In the genomic region with DNA sequence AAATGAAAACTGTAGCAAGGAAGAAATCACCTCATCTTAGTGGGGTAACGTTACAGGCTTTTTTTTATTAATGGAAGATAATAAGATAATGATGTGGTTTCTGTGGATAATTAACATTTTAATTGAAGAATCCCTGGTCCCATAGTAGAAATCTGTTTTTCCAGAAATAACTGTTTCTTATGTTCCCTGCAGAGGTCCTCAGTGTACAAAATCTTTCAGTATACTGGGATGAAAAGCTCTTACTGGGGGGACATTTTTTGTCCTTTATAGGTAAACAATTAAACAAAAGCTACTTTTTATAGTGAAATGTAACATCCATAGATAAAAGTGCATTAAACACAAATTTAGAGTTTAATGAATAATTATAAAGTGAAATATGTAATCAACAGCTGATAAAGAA, we compare ENCODE assay signal across 1 cellular context.
TF ChIP-seq lines count a peak whose summit lies in the region.

No MANE protein-coding gene starts in this region.

TF ChIP-seq in liver, 16 proteins besides CTCF, POLR2A, EP300 and RAD21 (continued from another document):
- TF ChIP-seq, protein P1, sequence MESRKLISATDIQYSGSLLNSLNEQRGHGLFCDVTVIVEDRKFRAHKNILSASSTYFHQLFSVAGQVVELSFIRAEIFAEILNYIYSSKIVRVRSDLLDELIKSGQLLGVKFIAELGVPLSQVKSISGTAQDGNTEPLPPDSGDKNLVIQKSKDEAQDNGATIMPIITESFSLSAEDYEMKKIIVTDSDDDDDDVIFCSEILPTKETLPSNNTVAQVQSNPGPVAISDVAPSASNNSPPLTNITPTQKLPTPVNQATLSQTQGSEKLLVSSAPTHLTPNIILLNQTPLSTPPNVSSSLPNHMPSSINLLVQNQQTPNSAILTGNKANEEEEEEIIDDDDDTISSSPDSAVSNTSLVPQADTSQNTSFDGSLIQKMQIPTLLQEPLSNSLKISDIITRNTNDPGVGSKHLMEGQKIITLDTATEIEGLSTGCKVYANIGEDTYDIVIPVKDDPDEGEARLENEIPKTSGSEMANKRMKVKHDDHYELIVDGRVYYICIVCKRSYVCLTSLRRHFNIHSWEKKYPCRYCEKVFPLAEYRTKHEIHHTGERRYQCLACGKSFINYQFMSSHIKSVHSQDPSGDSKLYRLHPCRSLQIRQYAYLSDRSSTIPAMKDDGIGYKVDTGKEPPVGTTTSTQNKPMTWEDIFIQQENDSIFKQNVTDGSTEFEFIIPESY (IDR thresholded peaks at IDR 0.05) = no peak
- TF ChIP-seq REST (IDR thresholded peaks at IDR 0.05) = no peak
